In the genomic region with DNA sequence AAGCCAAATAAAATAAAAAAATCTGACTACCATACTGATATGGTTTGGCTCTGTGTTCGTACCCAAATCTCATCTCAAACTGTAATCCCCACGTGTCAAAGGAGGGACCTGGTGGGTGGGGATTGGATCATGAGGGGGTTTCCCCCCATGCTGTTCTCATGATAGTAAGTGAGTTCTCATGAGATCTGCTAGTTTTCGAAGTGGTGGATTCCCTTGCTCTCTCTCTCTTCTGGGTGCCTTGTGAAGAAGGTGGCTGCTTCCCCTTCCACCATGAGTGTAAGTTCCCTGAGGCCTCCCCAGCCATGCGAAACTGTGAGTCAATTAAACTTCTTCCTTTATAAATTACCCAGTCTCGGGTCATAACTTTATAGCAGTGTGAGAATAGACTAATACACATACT, we compare ENCODE assay signal across 21 cellular contexts.
DNase-seq lines count a peak whose midpoint lies in the region; ATAC-seq, FAIRE-seq and TF ChIP-seq lines count a peak whose summit lies in the region.
"Had no signal": no experiment of that assay in that cellular context is flagged by ENCODE, and none has a peak within 500 bp of the region (broad histone marks: within the 10 kb centered on the region; RNA-seq: fewer than 3 reads in every experiment).

No MANE protein-coding gene starts in this region.

- CTCF ChIA-PET in GM12878 (lab: Yijun Ruan, JAX): interaction anchor here (0.6 kb wide), 1 partner anchor 486 kb away, joined by 3 read pairs; no protein-coding TSS in a partner anchor

- H3K36me3 Mint-ChIP-seq in stimulated activated effector memory CD8-positive, alpha-beta T cell treated with anti-CD3 and anti-CD28 coated beads, Interleukin-12 subunit alpha, Interleukin-12 subunit beta, amount 100 ng/mL, for 72 hours: peaks cover 9% of the 10 kb centered on the region

- no peaks in the 10 kb centered on the region for H4K20me1 ChIP-seq in GM12878 (ENCODE audit: control insufficient read depth, insufficient read depth)
- H4K20me1 ChIP-seq: BLaER1 had no signal

- FAIRE-seq in GM12878 (lab: Jason Lieb, UNC): no peak
- FAIRE-seq: H1 had no signal

- TF ChIP-seq CTCF in GM12878 (IDR thresholded peaks at IDR 0.05 in 2 of 3, conservative IDR thresholded peaks at IDR 0.05 in 1 of 3; ENCODE audit: control insufficient read depth in 2 of 3, extremely low read depth in 1 of 3, insufficient read depth in 1 of 3, low read depth in 3 of 3, low read length in 3 of 3): no peak

- ATAC-seq in GM21576 (IDR thresholded peaks at IDR 0.05; ENCODE audit: unreplicated experiment): peak; percentile 49
- ATAC-seq in GM12878: peak; percentile 79
- peak; percentile 72 for ATAC-seq in stimulated activated effector memory CD8-positive, alpha-beta T cell treated with anti-CD3 and anti-CD28 coated beads, Interleukin-12 subunit alpha, Interleukin-12 subunit beta, amount 100 ng/mL, for 72 hours
- ATAC-seq: SK-N-SH treated with all-trans-retinoic acid at 6 μM for 48 hours had no signal

- BruUV-seq in GM12878 (replicated peaks; lab: Mats Ljungman, UMichigan): no TSS peak

- intact Hi-C loops in GM12878 (cut with micrococcal nuclease; ENCODE audit: unreplicated experiment): no loop called here

- 30% methylated on average over 5 of the region's 5 CpGs for WGBS in GM12878 (ENCODE audit: insufficient coverage, insufficient replicate concordance, low lambda C conversion rate, missing lambda C conversion rate)

- in situ Hi-C loops in GM12878 (cut with MboI): no loop called here

- RAD21 ChIA-PET in GM12878 (lab: Charles Lee; ENCODE audit: unreplicated experiment): interaction anchor here (1.2 kb wide), 1 partner anchor 29 kb away, joined by 3 read pairs; no protein-coding TSS in a partner anchor

- no peak for TF ChIP-seq RAD21 in GM12878 (IDR thresholded peaks at IDR 0.05; ENCODE audit: insufficient read depth, low read depth, low read length)

- no peak overlapping the region for H3K9ac ChIP-seq in GM12878 (ENCODE audit: control insufficient read depth, insufficient read depth, low read length)
- H3K9ac ChIP-seq: BLaER1 had no signal

- H3K9me3 ChIP-seq in GM12878 (replicated peaks; ENCODE audit: control insufficient read depth, insufficient read depth, low read length): no peaks in the 10 kb centered on the region; the same call in 2 of the 3 replicates
- H3K9me3 ChIP-seq: BLaER1 had no signal

- TF ChIP-seq EP300 in GM12878 (IDR thresholded peaks at IDR 0.05; ENCODE audit: borderline replicate concordance in 1 of 2, control insufficient read depth in 1 of 2, low read depth in 2 of 2, low read length in 2 of 2): no peak

- H3K9me3 Mint-ChIP-seq in stimulated activated effector memory CD8-positive, alpha-beta T cell treated with anti-CD3 and anti-CD28 coated beads, Interleukin-12 subunit alpha, Interleukin-12 subunit beta, amount 100 ng/mL, for 72 hours: no peaks in the 10 kb centered on the region
- H3K9me3 Mint-ChIP-seq: CD4-positive, alpha-beta memory T cell had no signal

- POLR2A ChIA-PET in GM12878 (lab: Charles Lee): no interaction called here

- peaks cover 3% of the 10 kb centered on the region; the same call in 1 of the 2 replicates for H3K4me1 ChIP-seq in GM12878 (ENCODE audit: control insufficient read depth, insufficient read depth, low read length)
- H3K4me1 ChIP-seq: BLaER1 had no signal

- no peak overlapping the region for H3K27ac Mint-ChIP-seq in stimulated activated effector memory CD8-positive, alpha-beta T cell treated with anti-CD3 and anti-CD28 coated beads, Interleukin-12 subunit alpha, Interleukin-12 subunit beta, amount 100 ng/mL, for 72 hours
- H3K27ac Mint-ChIP-seq: CD4-positive, alpha-beta memory T cell had no signal

- H3K4me2 ChIP-seq in GM12878 (ENCODE audit: control insufficient read depth, insufficient read depth): no peak overlapping the region
- H3K4me2 ChIP-seq: BLaER1 had no signal

- no peak overlapping the region for H3K4me3 Mint-ChIP-seq in stimulated activated effector memory CD8-positive, alpha-beta T cell treated with anti-CD3 and anti-CD28 coated beads, Interleukin-12 subunit alpha, Interleukin-12 subunit beta, amount 100 ng/mL, for 72 hours
- H3K4me3 Mint-ChIP-seq: CD4-positive, alpha-beta memory T cell had no signal

- SMC1A ChIA-PET in GM12878 (lab: Charles Lee; ENCODE audit: uncharacterized antibody, unreplicated experiment): interaction anchor here (0.8 to 1.6 kb wide), 3 partner anchors 21 to 40 kb away, joined by 3 to 5 read pairs (median 4); no protein-coding TSS in a partner anchor

- H3K27me3 ChIP-seq in GM12878 (replicated peaks in 1 of 2; ENCODE audit: control insufficient read depth in 2 of 2, insufficient read depth in 2 of 2, low read length in 1 of 2): no peaks in the 10 kb centered on the region
- H3K27me3 ChIP-seq: BLaER1 had no signal

- no peak overlapping the region for H2AFZ ChIP-seq in GM12878 (ENCODE audit: control insufficient read depth, low read depth, low read length)

- no peaks in the 10 kb centered on the region for H3K79me2 ChIP-seq in GM12878 (ENCODE audit: control insufficient read depth, insufficient read depth, low read length)

- no peak for TF ChIP-seq POLR2A in GM12878 (IDR thresholded peaks at IDR 0.05; ENCODE audit: low read depth, low read length)

- no peak overlapping the region for H3K4me3 ChIP-seq in GM12878
- H3K4me3 ChIP-seq: BLaER1 had no signal

- no peak overlapping the region for H3K27ac ChIP-seq in GM12878 (ENCODE audit: control insufficient read depth, insufficient read depth)
- H3K27ac ChIP-seq: BLaER1 had no signal

- DNase-seq in stimulated activated CD4-positive, alpha-beta T cell treated with anti-CD3 and anti-CD28 coated beads, Interleukin-15, amount 100 ng/mL, for 24 hours: peak; percentile 3
- DNase-seq in stimulated activated CD4-positive, alpha-beta T cell treated with anti-CD3 and anti-CD28 coated beads, Interleukin-4, amount 100 ng/mL, for 4 hours: no peak
- no peak for DNase-seq in GM12878 (ENCODE audit: low read depth, low spot score)
- DNase-seq in stimulated activated effector memory CD8-positive, alpha-beta T cell treated with anti-CD3 and anti-CD28 coated beads, Interleukin-12 subunit alpha, Interleukin-12 subunit beta, amount 100 ng/mL, for 72 hours (ENCODE audit: low spot score in 2 of 2): no peak
- no peak for DNase-seq in NCI-H1694 (lab: John Stamatoyannopoulos, UW)
- DNase-seq in HT-29 (ENCODE audit: low spot score): no peak
- no peak for DNase-seq in superior temporal gyrus (ENCODE audit: extremely low spot score)
- DNase-seq: CD4-positive, alpha-beta memory T cell; DMS153; GDM1; KG1; NCI-H1105 treated with DMSO at 0.1 percent for 48 hours; NCI-H187; NCI-H2107; NCI-H510A; NCI-H748 treated with DMSO at 0.1 percent for 48 hours; SHP77 had no signal

- no peaks in the 10 kb centered on the region for H3K4me1 Mint-ChIP-seq in stimulated activated effector memory CD8-positive, alpha-beta T cell treated with anti-CD3 and anti-CD28 coated beads, Interleukin-12 subunit alpha, Interleukin-12 subunit beta, amount 100 ng/mL, for 72 hours
- H3K4me1 Mint-ChIP-seq: CD4-positive, alpha-beta memory T cell had no signal

- H3K36me3 ChIP-seq in GM12878 (ENCODE audit: control insufficient read depth in 2 of 2, insufficient read depth in 2 of 2, low read length in 1 of 2): peaks cover 0 to 3% of the 10 kb centered on the region in 2 experiments; a peak in 1 of 4 replicates

TF ChIP-seq in GM12878, 131 proteins besides CTCF, POLR2A, EP300 and RAD21:
- TF ChIP-seq KLF5 (IDR thresholded peaks at IDR 0.05; ENCODE audit: partially characterized antibody) (no peak), RB1 (IDR thresholded peaks at IDR 0.05; ENCODE audit: borderline replicate concordance) (no peak), MEF2B (IDR thresholded peaks at IDR 0.05; ENCODE audit: partially characterized antibody, poor library complexity, severe bottlenecking) (peak; percentile 9)
- TF ChIP-seq, protein P1, sequence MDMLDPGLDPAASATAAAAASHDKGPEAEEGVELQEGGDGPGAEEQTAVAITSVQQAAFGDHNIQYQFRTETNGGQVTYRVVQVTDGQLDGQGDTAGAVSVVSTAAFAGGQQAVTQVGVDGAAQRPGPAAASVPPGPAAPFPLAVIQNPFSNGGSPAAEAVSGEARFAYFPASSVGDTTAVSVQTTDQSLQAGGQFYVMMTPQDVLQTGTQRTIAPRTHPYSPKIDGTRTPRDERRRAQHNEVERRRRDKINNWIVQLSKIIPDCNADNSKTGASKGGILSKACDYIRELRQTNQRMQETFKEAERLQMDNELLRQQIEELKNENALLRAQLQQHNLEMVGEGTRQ (IDR thresholded peaks at IDR 0.05; ENCODE audit: borderline replicate concordance, low read depth, low read length): no peak
